Comparison of ENCODE assay signal across 9 cellular contexts in the genomic region with DNA sequence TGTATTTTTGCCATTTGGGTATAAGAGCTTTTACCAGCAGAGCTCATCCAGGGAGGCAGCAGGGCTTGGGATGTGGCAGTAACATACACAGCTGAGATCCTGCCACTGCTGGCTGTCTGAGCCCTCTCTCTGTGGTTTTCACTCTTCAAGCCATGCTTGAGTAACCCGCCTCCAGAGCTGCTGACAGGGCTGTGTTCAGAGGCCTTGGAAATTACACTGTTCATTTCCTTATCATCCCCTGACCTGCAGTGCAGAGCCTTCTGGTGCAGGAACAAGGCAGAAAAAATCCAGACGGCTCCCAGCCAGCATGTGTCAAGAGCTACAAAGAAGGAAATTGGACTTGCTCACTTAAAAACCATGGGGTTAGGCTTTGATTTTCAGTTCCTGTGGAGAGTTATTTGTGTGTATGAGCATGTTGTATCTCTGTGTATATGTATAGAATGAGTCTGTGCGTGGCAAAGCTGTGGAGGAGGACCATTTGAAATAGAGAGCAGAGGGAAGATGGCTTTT. TPM values are rescaled to one million over a fixed set of nuclear protein-coding genes. Genes with fewer than 3 reads are reported as not detected.
DNase-seq lines count a peak whose midpoint lies in the region; ATAC-seq and TF ChIP-seq lines count a peak whose summit lies in the region.
"Had no signal": no experiment of that assay in that cellular context is flagged by ENCODE, and none has a peak within 500 bp of the region (broad histone marks: within the 10 kb centered on the region; RNA-seq: fewer than 3 reads in every experiment).

No MANE protein-coding gene starts in this region.

- intact Hi-C loops in head of caudate nucleus (cut with DNase I) (no loop called here), posterior vena cava (cut with DNase I) (no loop called here)

- H3K9me2 ChIP-seq in DOHH2 (replicated peaks; ENCODE audit: control insufficient read depth, low read length), result no peaks in the 10 kb centered on the region

- H3K79me2 ChIP-seq in DOHH2 (ENCODE audit: control insufficient read depth, low read length), result peaks cover 57% of the 10 kb centered on the region

- DNase-seq in NB4 (ENCODE audit: low read depth), result peak; percentile 68
- peak; percentile 60 to 61 for DNase-seq in activated T-cell treated with anti-CD3 and anti-CD28 coated beads, Interleukin-2, amount 50 U/mL, for 48 hours
- DNase-seq in head of caudate nucleus, result peak in 41 of 42 donors; percentile 14 to 73 (median 47)
- peak; percentile 87 for DNase-seq in posterior vena cava (ENCODE audit: low spot score)
- peak in 1 of 2 donors; percentile 84 for DNase-seq in upper lobe of left lung

- H3K27me3 ChIP-seq in DOHH2 (ENCODE audit: control insufficient read depth, low read length) (no peaks in the 10 kb centered on the region), upper lobe of left lung (no peaks in the 10 kb centered on the region)

- peaks cover 14% of the 10 kb centered on the region for H3K36me3 ChIP-seq in DOHH2 (ENCODE audit: control insufficient read depth, low read length)
- peaks cover 0 to 10% (median 0%) of the 10 kb centered on the region in 4 donors for H3K36me3 ChIP-seq in upper lobe of left lung

- TF ChIP-seq EP300 in upper lobe of left lung (IDR thresholded peaks at IDR 0.05), result no peak

- 12 to 25% methylated on average over 3 of the region's 3 CpGs for WGBS in upper lobe of left lung, 2 donors

- H3K4me2 ChIP-seq in DOHH2 (ENCODE audit: low read length), result peak overlapping the region; percentile 70

- no peak for TF ChIP-seq CTCF in DOHH2 (IDR thresholded peaks at IDR 0.05; ENCODE audit: low read depth, low read length, poor library complexity, severe bottlenecking)
- no peak for TF ChIP-seq CTCF in NB4 (IDR thresholded peaks at IDR 0.05; ENCODE audit: low read depth, low read length)
- no peak for TF ChIP-seq CTCF in upper lobe of left lung (IDR thresholded peaks at IDR 0.05)

- ATAC-seq in GM21423 (IDR thresholded peaks at IDR 0.05; ENCODE audit: unreplicated experiment) (peak; percentile 75), upper lobe of left lung (ENCODE audit: low FRiP score in 2 of 2) (peak; percentile 88 to 93), HG02840 (IDR thresholded peaks at IDR 0.05; ENCODE audit: low FRiP score, unreplicated experiment) (no peak)
- ATAC-seq: Panc1 had no signal

- H3K4me1 ChIP-seq in DOHH2 (ENCODE audit: control insufficient read depth, low read length) (peaks cover 52% of the 10 kb centered on the region), upper lobe of left lung (peaks cover 29 to 56% (median 34%) of the 10 kb centered on the region in 4 donors)

- no peak for TF ChIP-seq POLR2A in NB4 (IDR thresholded peaks at IDR 0.05; ENCODE audit: extremely low read depth, insufficient read length)
- TF ChIP-seq POLR2A in upper lobe of left lung (IDR thresholded peaks at IDR 0.05), result no peak

- H3K9me3 ChIP-seq in DOHH2 (ENCODE audit: control insufficient read depth, insufficient read depth, low read length) (no peaks in the 10 kb centered on the region), upper lobe of left lung (no peaks in the 10 kb centered on the region)

- H4K20me1 ChIP-seq in DOHH2 (ENCODE audit: control insufficient read depth, insufficient read depth, low read depth, low read length), result peaks cover 8% of the 10 kb centered on the region

- H3F3A ChIP-seq in DOHH2 (ENCODE audit: control insufficient read depth, insufficient read depth), result 0 out of 2 replicates have a peak, but pooled peaks cover 2% of the 10 kb centered on the region

- H3K27ac ChIP-seq in DOHH2 (ENCODE audit: low read depth, low read length) (peak overlapping the region; percentile 39; the same call in 1 of the 2 replicates), upper lobe of left lung (peak overlapping the region; percentile 31 to 61 (median 42))

- H3K4me3 ChIP-seq in DOHH2 (ENCODE audit: low read length) (peak overlapping the region; percentile 35), NB4 (ENCODE audit: low read depth, low read length) (no peak overlapping the region), upper lobe of left lung (no peak overlapping the region)

RNA-seq across cellular contexts. Expression of a gene that starts 47.0 kb away (rescaled TPM):
- 10 to 100 TPM; 28.1 to 32.8 TPM for total RNA-seq in posterior vena cava
- 10 to 100 TPM; 30.4 to 65.0 (median 44.5) TPM for total RNA-seq in upper lobe of left lung
